In the genomic region with DNA sequence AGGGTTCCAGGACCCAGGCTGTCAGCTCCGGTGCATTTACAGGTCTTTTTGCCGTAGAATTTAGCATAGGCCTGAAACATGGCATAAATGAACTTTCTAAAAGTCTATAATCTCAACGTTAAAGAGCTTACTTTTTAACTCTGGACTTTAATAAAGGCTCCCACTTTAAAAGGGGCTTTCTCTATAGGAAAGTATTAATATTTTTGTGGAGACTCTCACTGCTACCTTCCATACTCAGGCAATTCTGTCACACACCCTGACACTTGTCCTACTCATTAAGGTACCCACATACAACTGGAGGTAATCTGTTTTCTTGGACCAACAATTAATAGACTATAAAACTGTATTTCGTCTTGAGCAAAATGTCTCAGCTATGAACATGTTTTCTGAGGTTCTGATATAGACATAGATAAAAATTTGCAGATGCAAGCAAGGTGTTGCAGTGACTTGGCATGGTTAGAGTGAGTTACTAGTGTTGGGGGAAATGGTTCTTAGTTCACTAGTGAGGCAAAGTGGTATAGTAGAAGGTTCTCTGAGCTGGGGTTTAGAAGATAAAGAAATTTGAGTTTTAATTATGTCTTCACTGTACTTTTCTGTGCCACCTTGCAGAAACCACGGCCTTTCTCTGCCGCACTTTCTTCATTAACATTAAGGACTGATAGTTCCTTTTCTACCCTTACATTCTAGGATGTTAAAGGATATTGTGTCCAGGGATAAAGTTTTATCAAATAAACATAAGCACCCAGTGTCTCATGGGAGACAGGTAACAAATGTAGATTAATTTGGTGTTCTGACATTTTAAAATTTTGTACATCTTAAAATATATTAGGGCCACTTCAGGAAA, we compare ENCODE assay signal across 7 cellular contexts. TPM values are rescaled to one million over a fixed set of nuclear protein-coding genes. Genes with fewer than 3 reads are reported as not detected.
DNase-seq lines count a peak whose midpoint lies in the region; ATAC-seq and TF ChIP-seq lines count a peak whose summit lies in the region.

No MANE protein-coding gene starts in this region.

- intact Hi-C loops in IMR-90 (cut with micrococcal nuclease): loop anchor here (2.0 to 5.0 kb wide), 2 partner anchors 57 to 904 kb away; no protein-coding TSS in a partner anchor
- intact Hi-C loops in activated CD8-positive, alpha-beta T cell treated with anti-CD3 and anti-CD28 coated beads for 36 hours (cut with micrococcal nuclease): no loop called here

- H3K4me3 Mint-ChIP-seq in activated CD8-positive, alpha-beta T cell treated with anti-CD3 and anti-CD28 coated beads for 36 hours: peak overlapping the region; percentile 80
- peak overlapping the region; percentile 84 to 96 for H3K4me3 Mint-ChIP-seq in stimulated activated naive CD8-positive, alpha-beta T cell treated with anti-CD3 and anti-CD28 coated beads, Interleukin-15, amount 100 ng/mL, for 72 hours

- H2BK15ac ChIP-seq in IMR-90 (ENCODE audit: low read depth, low read length): peak overlapping the region; percentile 88; the same call in 2 of the 3 replicates

- H2AFZ ChIP-seq in IMR-90 (replicated peaks; ENCODE audit: low read length, poor library complexity): peak overlapping the region; percentile 88

- peak overlapping the region; percentile 95 for H3K27ac Mint-ChIP-seq in activated CD8-positive, alpha-beta T cell treated with anti-CD3 and anti-CD28 coated beads for 36 hours
- H3K27ac Mint-ChIP-seq in stimulated activated naive CD8-positive, alpha-beta T cell treated with anti-CD3 and anti-CD28 coated beads, Interleukin-15, amount 100 ng/mL, for 72 hours: peak overlapping the region; percentile 94 to 95

- ATAC-seq in IMR-90 (ENCODE audit: low read depth): no peak
- no peak for ATAC-seq in activated CD8-positive, alpha-beta T cell treated with anti-CD3 and anti-CD28 coated beads for 36 hours
- no peak for ATAC-seq in stimulated activated naive CD8-positive, alpha-beta T cell treated with anti-CD3 and anti-CD28 coated beads, Interleukin-15, amount 100 ng/mL, for 72 hours
- ATAC-seq in HG03135 (IDR thresholded peaks at IDR 0.05; ENCODE audit: unreplicated experiment): no peak
- no peak for ATAC-seq in GM19324 (IDR thresholded peaks at IDR 0.05; ENCODE audit: low FRiP score, unreplicated experiment)
- ATAC-seq in GM21723 (IDR thresholded peaks at IDR 0.05; ENCODE audit: unreplicated experiment): no peak

- H3K4me2 ChIP-seq in IMR-90 (ENCODE audit: low read depth, low read length): peak overlapping the region; percentile 96

- peak overlapping the region; percentile 90 for H3K4ac ChIP-seq in IMR-90 (ENCODE audit: low read depth, low read length)

- H3K36me3 Mint-ChIP-seq in activated CD8-positive, alpha-beta T cell treated with anti-CD3 and anti-CD28 coated beads for 36 hours (ENCODE audit: low read depth): peaks cover 2% of the 10 kb centered on the region

- peak overlapping the region; percentile 87 to 98; a peak in 3 of 4 replicates for H4K8ac ChIP-seq in IMR-90 (ENCODE audit: low read depth in 2 of 2, low read length in 2 of 2)

- H3K9me3 Mint-ChIP-seq in activated CD8-positive, alpha-beta T cell treated with anti-CD3 and anti-CD28 coated beads for 36 hours: no peaks in the 10 kb centered on the region
- H3K9me3 Mint-ChIP-seq in stimulated activated naive CD8-positive, alpha-beta T cell treated with anti-CD3 and anti-CD28 coated beads, Interleukin-15, amount 100 ng/mL, for 72 hours: no peaks in the 10 kb centered on the region

- H3K4me3 ChIP-seq in IMR-90 (ENCODE audit: insufficient read depth, low read depth, low read length) (peak overlapping the region; percentile 85), iPS-15b (ENCODE audit: low read depth, low read length) (peak overlapping the region; percentile 69)

- no TSS peak for BruUV-seq in IMR-90 (replicated peaks; lab: Mats Ljungman, UMichigan)

- TF ChIP-seq RAD21 in IMR-90 (IDR thresholded peaks at IDR 0.05; ENCODE audit: low read length): no peak

- H3K9me3 ChIP-seq in IMR-90 (ENCODE audit: control insufficient read depth, insufficient read depth, low read length) (no peaks in the 10 kb centered on the region), iPS-15b (ENCODE audit: control insufficient read depth, insufficient read depth, low read length) (no peaks in the 10 kb centered on the region)

- peak overlapping the region; percentile 78; the same call in 1 of the 2 replicates for H2BK120ac ChIP-seq in IMR-90 (ENCODE audit: low read depth, low read length)

- H3K27me3 Mint-ChIP-seq in activated CD8-positive, alpha-beta T cell treated with anti-CD3 and anti-CD28 coated beads for 36 hours: no peaks in the 10 kb centered on the region
- H3K27me3 Mint-ChIP-seq in stimulated activated naive CD8-positive, alpha-beta T cell treated with anti-CD3 and anti-CD28 coated beads, Interleukin-15, amount 100 ng/mL, for 72 hours: no peaks in the 10 kb centered on the region

- CTCF ChIA-PET in IMR-90 (lab: Yijun Ruan, JAX): interaction anchor here (1.5 to 1.9 kb wide), 2 partner anchors 15 to 222 kb away, joined by 3 to 5 read pairs; no protein-coding TSS in a partner anchor
- CTCF ChIA-PET in activated CD8-positive, alpha-beta T cell treated with anti-CD3 and anti-CD28 coated beads for 36 hours (lab: Charles Lee): interaction anchor here (1.2 to 1.9 kb wide), 3 partner anchors 8 to 246 kb away, joined by 3 to 9 read pairs (median 3); no protein-coding TSS in a partner anchor

- H3K27me3 ChIP-seq in IMR-90 (ENCODE audit: control insufficient read depth, insufficient read depth, low read length): no peaks in the 10 kb centered on the region
- peaks cover 41% of the 10 kb centered on the region for H3K27me3 ChIP-seq in iPS-15b (ENCODE audit: control insufficient read depth, insufficient read depth, low read length)

- peak overlapping the region; percentile 78 for H2BK5ac ChIP-seq in IMR-90 (ENCODE audit: low read depth, low read length, poor library complexity, severe bottlenecking)

- H3K18ac ChIP-seq in IMR-90 (ENCODE audit: low read depth, low read length): peak overlapping the region; percentile 88

- no peak for TF ChIP-seq CTCF in IMR-90 (conservative IDR thresholded peaks at IDR 0.05; ENCODE audit: low read depth, low read length)
- TF ChIP-seq CTCF in activated CD8-positive, alpha-beta T cell treated with anti-CD3 and anti-CD28 coated beads for 36 hours (IDR thresholded peaks at IDR 0.05): no peak

- H3K4me1 Mint-ChIP-seq in activated CD8-positive, alpha-beta T cell treated with anti-CD3 and anti-CD28 coated beads for 36 hours (ENCODE audit: low read depth): peaks cover 43% of the 10 kb centered on the region
- H3K4me1 Mint-ChIP-seq in stimulated activated naive CD8-positive, alpha-beta T cell treated with anti-CD3 and anti-CD28 coated beads, Interleukin-15, amount 100 ng/mL, for 72 hours: peaks cover 51% of the 10 kb centered on the region

- peak overlapping the region; percentile 93 for H4K91ac ChIP-seq in IMR-90 (ENCODE audit: insufficient read depth, low read depth, low read length)

- TF ChIP-seq POLR2A in IMR-90 (IDR thresholded peaks at IDR 0.05; ENCODE audit: low read depth, low read length): no peak

- no peak for DNase-seq in IMR-90
- no peak for DNase-seq in activated CD8-positive, alpha-beta T cell treated with anti-CD3 and anti-CD28 coated beads for 36 hours
- no peak for DNase-seq in stimulated activated naive CD8-positive, alpha-beta T cell treated with anti-CD3 and anti-CD28 coated beads, Interleukin-15, amount 100 ng/mL, for 72 hours

- H2AK9ac ChIP-seq in IMR-90 (replicated peaks; ENCODE audit: low read depth, low read length, poor library complexity): no peak overlapping the region

- H3K14ac ChIP-seq in IMR-90 (replicated peaks; ENCODE audit: low read depth, low read length): no peak overlapping the region; the same call in 1 of the 2 replicates

- 0 out of 2 replicates have a peak overlapping the region, but pooled peaks have one; percentile 79 for H3K56ac ChIP-seq in IMR-90 (ENCODE audit: extremely low read depth, insufficient read depth, low read length)

- H3K9ac ChIP-seq in IMR-90 (ENCODE audit: low read depth, low read length) (peak overlapping the region; percentile 99), iPS-15b (ENCODE audit: low read depth, low read length) (no peak overlapping the region)

- H2AK5ac ChIP-seq in IMR-90 (ENCODE audit: low read depth, low read length): no peak overlapping the region

- H2BK20ac ChIP-seq in IMR-90 (ENCODE audit: low read depth, low read length): no peak overlapping the region

- H3K27ac ChIP-seq in IMR-90 (ENCODE audit: insufficient read depth, low read length): peak overlapping the region; percentile 91

- in situ Hi-C loops in IMR-90 (cut with MboI; ENCODE audit: low sequenced_read_pairs): loop anchor here (25.0 kb wide), 3 partner anchors 244 to 1519 kb away; no protein-coding TSS in a partner anchor

- H3K9me1 ChIP-seq in IMR-90 (ENCODE audit: insufficient read depth, low read length): no peaks in the 10 kb centered on the region

- dilution Hi-C loops in IMR-90 (cut with HindIII; ENCODE audit: low sequenced_read_pairs, unreplicated experiment): no loop called here

- no CpG with 5 or more reads among the region's 6 CpGs for WGBS in IMR-90 (ENCODE audit: extremely low coverage in 2 of 2, insufficient read length in 1 of 2), 2 experiments

- H3K79me1 ChIP-seq in IMR-90 (ENCODE audit: low read depth in 1 of 2, low read length in 2 of 2): peaks cover 8 to 13% of the 10 kb centered on the region in 2 experiments; a peak in 3 of 4 replicates

- H3K23ac ChIP-seq in IMR-90 (ENCODE audit: low read depth, low read length): peak overlapping the region; percentile 96

- no peaks in the 10 kb centered on the region for H3K4me1 ChIP-seq in IMR-90 (ENCODE audit: control insufficient read depth, insufficient read depth, low read length)
- H3K4me1 ChIP-seq in iPS-15b (ENCODE audit: control insufficient read depth, insufficient read depth, low read length): no peaks in the 10 kb centered on the region

- H3K36me3 ChIP-seq in IMR-90 (ENCODE audit: control insufficient read depth, insufficient read depth, low read length) (no peaks in the 10 kb centered on the region), iPS-15b (ENCODE audit: control insufficient read depth, insufficient read depth, low read length) (no peaks in the 10 kb centered on the region)

- peak overlapping the region; percentile 84 for H4K5ac ChIP-seq in IMR-90 (ENCODE audit: low read depth, low read length)

- POLR2A ChIA-PET in IMR-90 (lab: Charles Lee; ENCODE audit: unreplicated experiment): no interaction called here
- POLR2A ChIA-PET in activated CD8-positive, alpha-beta T cell treated with anti-CD3 and anti-CD28 coated beads for 36 hours (lab: Charles Lee): interaction anchor here (0.6 to 3.9 kb wide), 15 partner anchors 8 to 1098 kb away, joined by 3 to 41 read pairs (median 4); a partner anchor contains a TSS

- no peaks in the 10 kb centered on the region for H4K20me1 ChIP-seq in IMR-90 (ENCODE audit: insufficient read depth, low read length)

TF ChIP-seq in IMR-90, 13 proteins besides CTCF, POLR2A, EP300 and RAD21:
- TF ChIP-seq CEBPB (IDR thresholded peaks at IDR 0.05; ENCODE audit: low read depth, low read length): no peak
- no peak for TF ChIP-seq MAZ (IDR thresholded peaks at IDR 0.05; ENCODE audit: borderline replicate concordance, low read depth, low read length)

RNA-seq across cellular contexts. Expression of a gene that starts 10.8 kb away (rescaled TPM):
- 0.72 and 2.8 TPM in 2 replicates for total RNA-seq in IMR-90 (2012; rRNA removed)
- 2.3 and 13.6 TPM in 2 replicates for polyA plus RNA-seq in IMR-90 (2012; rRNA removed)
- 6.8 and 32.0 TPM in 2 replicates for polyA plus RNA-seq in IMR-90 (2012; cell fraction: cytosol; rRNA removed)
- 258 and 476 TPM in 2 replicates for polyA plus RNA-seq in IMR-90 (2012; cell fraction: nucleus; rRNA removed; ENCODE audit: low replicate concordance)
- 10 to 100 TPM; 57.6 to 61.6 TPM for total RNA-seq in activated CD8-positive, alpha-beta T cell treated with anti-CD3 and anti-CD28 coated beads for 36 hours

Comparison
In these comparisons a context has a peak if more than half of its experiments do, and no peak if none do; other contexts are left out.
1. RNA of a gene that starts 10.8 kb away (total RNA-seq): 57.6 to 61.6 TPM in activated CD8-positive, alpha-beta T cell treated with anti-CD3 and anti-CD28 coated beads for 36 hours; 0.72 to 2.8 TPM in IMR-90; every median in the first group is over 10 times any median in the second.